Comparison of ENCODE assay signal across 20 cellular contexts in the genomic region with DNA sequence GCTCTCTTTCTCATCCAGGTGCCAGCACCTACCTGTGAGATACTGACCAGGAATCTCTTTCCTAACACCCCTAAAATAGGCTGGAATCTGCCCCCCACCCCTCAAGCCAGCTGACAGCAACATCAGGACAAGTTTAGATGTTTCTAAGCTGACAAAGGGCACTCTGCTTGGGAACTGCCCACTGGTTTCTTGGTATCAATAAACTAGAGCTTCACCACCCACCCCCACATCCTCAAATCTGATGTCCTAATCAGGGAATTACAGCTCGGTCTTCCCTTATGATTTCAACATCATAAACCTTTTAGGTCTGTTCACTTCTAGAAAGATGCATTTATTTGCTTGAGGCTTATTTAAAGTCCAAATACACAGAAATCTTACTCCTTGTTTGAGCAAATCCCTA. TPM values are rescaled to one million over a fixed set of nuclear protein-coding genes. Genes with fewer than 3 reads are reported as not detected.
"Had no signal": no experiment of that assay in that cellular context is flagged by ENCODE, and none has a peak within 500 bp of the region (broad histone marks: within the 10 kb centered on the region; RNA-seq: fewer than 3 reads in every experiment).

No MANE protein-coding gene starts in this region.

- ATAC-seq: activated CD8-positive, alpha-beta memory T cell treated with anti-CD3 and anti-CD28 coated beads, Interleukin-2, amount 10 ng/mL, durations not matched to agents 7 days and 5 days had no signal

- H3K4me3 Mint-ChIP-seq: activated CD8-positive, alpha-beta memory T cell treated with anti-CD3 and anti-CD28 coated beads, Interleukin-2, amount 10 ng/mL, durations not matched to agents 7 days and 5 days; activated naive CD4-positive, alpha-beta T cell treated with anti-CD3 and anti-CD28 coated beads, Interleukin-2, amount 10 ng/mL, durations not matched to agents 7 days and 5 days; activated naive CD8-positive, alpha-beta T cell treated with anti-CD3 and anti-CD28 coated beads for 36 hours had no signal

- H3K36me3 Mint-ChIP-seq: activated naive CD8-positive, alpha-beta T cell treated with anti-CD3 and anti-CD28 coated beads for 36 hours had no signal

- DNase-seq: activated CD4-positive, CD25-positive, alpha-beta regulatory T cell; activated CD8-positive, alpha-beta memory T cell treated with anti-CD3 and anti-CD28 coated beads, Interleukin-2, amount 10 ng/mL, durations not matched to agents 7 days and 5 days; activated gamma-delta T cell treated with Interleukin-2 at 50 U/mL for 16 hours; activated naive CD4-positive, alpha-beta T cell treated with anti-CD3 and anti-CD28 coated beads, Interleukin-2, amount 10 ng/mL, durations not matched to agents 7 days and 5 days; activated naive CD8-positive, alpha-beta T cell treated with anti-CD3 and anti-CD28 coated beads for 36 hours; activated T-cell treated with anti-CD3 and anti-CD28 coated beads, Interleukin-2, amount 50 U/mL, for 48 hours; anterior cingulate cortex; caudate nucleus; NCI-H1092; NCI-H1417; NCI-H1930; NCI-H2171 treated with DMSO at 0.1 percent for 48 hours; NCI-H226; NCI-H510A; NCI-H526 treated with DMSO at 0.1 percent for 48 hours; NCI-H82; SIG-M5; T-helper 9 cell had no signal

- H3K27ac Mint-ChIP-seq: activated CD8-positive, alpha-beta memory T cell treated with anti-CD3 and anti-CD28 coated beads, Interleukin-2, amount 10 ng/mL, durations not matched to agents 7 days and 5 days; activated naive CD4-positive, alpha-beta T cell treated with anti-CD3 and anti-CD28 coated beads, Interleukin-2, amount 10 ng/mL, durations not matched to agents 7 days and 5 days; activated naive CD8-positive, alpha-beta T cell treated with anti-CD3 and anti-CD28 coated beads for 36 hours; activated T-helper 2 cell treated with anti-CD3 and anti-CD28 coated beads, Interferon-gamma antibody, Interleukin-2, Interleukin-4, amounts not matched to agents 10 μg/mL and 5 μg/mL and 100 μg/mL, durations not matched to agents 14 hours and 24 hours and 36 hours had no signal

- H3K9me3 Mint-ChIP-seq: activated naive CD8-positive, alpha-beta T cell treated with anti-CD3 and anti-CD28 coated beads for 36 hours had no signal

- H3K27me3 Mint-ChIP-seq: activated CD8-positive, alpha-beta memory T cell treated with anti-CD3 and anti-CD28 coated beads, Interleukin-2, amount 10 ng/mL, durations not matched to agents 7 days and 5 days; activated naive CD8-positive, alpha-beta T cell treated with anti-CD3 and anti-CD28 coated beads for 36 hours had no signal

RNA-seq across cellular contexts. Expression of gene NRROS, which starts 37.9 kb away (rescaled TPM):
- total RNA-seq: MCF 10A had no signal
